Comparison of ENCODE assay signal across 19 cellular contexts in the genomic region with DNA sequence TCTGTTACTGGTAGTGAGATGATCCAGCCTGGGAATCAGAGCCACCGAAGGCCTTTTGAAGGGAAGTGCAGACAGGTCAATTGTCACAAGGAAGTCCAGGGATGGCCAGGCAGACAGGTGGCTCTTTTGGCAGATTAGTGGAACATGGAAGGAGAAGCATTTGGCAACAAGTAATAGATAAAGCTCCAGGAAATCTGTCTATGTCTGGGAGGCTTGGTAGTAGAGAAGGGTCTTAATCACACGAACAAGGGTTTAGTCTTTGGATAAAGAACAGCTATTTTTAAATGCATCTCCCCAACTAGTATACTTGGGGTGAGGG.
"Had no signal": no experiment of that assay in that cellular context is flagged by ENCODE, and none has a peak within 500 bp of the region (broad histone marks: within the 10 kb centered on the region; RNA-seq: fewer than 3 reads in every experiment).

No MANE protein-coding gene starts in this region.

- H3K36me3 ChIP-seq: colonic mucosa, ovary, right atrium auricular region, sigmoid colon, tibial nerve had no signal

- H3K4me2 ChIP-seq: hepatocyte had no signal

- H3K4me3 Mint-ChIP-seq: endodermal cell; naive thymus-derived CD4-positive, alpha-beta T cell; stimulated activated naive B cell treated with anti-CD40 and anti-IgM and Interleukin-4, amounts not matched to agents 10 μg/mL and 1 μg/mL and 100 μg/mL, for 72 hours; stimulated activated naive CD8-positive, alpha-beta T cell treated with anti-CD3 and anti-CD28 coated beads, Interleukin-15, amount 100 ng/mL, for 72 hours had no signal

- H3K27ac Mint-ChIP-seq: endodermal cell; naive thymus-derived CD4-positive, alpha-beta T cell; stimulated activated naive B cell treated with anti-CD40 and anti-IgM and Interleukin-4, amounts not matched to agents 10 μg/mL and 1 μg/mL and 100 μg/mL, for 72 hours; stimulated activated naive CD8-positive, alpha-beta T cell treated with anti-CD3 and anti-CD28 coated beads, Interleukin-15, amount 100 ng/mL, for 72 hours had no signal

- H3K27me3 Mint-ChIP-seq: naive thymus-derived CD4-positive, alpha-beta T cell; stimulated activated naive B cell treated with anti-CD40 and anti-IgM and Interleukin-4, amounts not matched to agents 10 μg/mL and 1 μg/mL and 100 μg/mL, for 72 hours; stimulated activated naive CD8-positive, alpha-beta T cell treated with anti-CD3 and anti-CD28 coated beads, Interleukin-15, amount 100 ng/mL, for 72 hours had no signal

- DNase-seq: colonic mucosa; effector CD4-positive, alpha-beta T cell; endodermal cell; kidney; left cardiac atrium; left ventricle myocardium superior; naive thymus-derived CD4-positive, alpha-beta T cell; ovary; sigmoid colon; stimulated activated CD4-positive, alpha-beta T cell treated with anti-CD3 and anti-CD28 coated beads, Interleukin-2, amount 100 ng/mL, for 24 hours; stimulated activated CD4-positive, alpha-beta T cell treated with anti-CD3 and anti-CD28 coated beads, Interleukin-4, amount 100 ng/mL, for 4 hours; stimulated activated naive B cell treated with anti-CD40 and anti-IgM and Interleukin-4, amounts not matched to agents 10 μg/mL and 1 μg/mL and 100 μg/mL, for 72 hours; stimulated activated naive CD8-positive, alpha-beta T cell treated with anti-CD3 and anti-CD28 coated beads, Interleukin-15, amount 100 ng/mL, for 72 hours; testis had no signal

- ATAC-seq: foreskin keratinocyte; left cardiac atrium; naive thymus-derived CD4-positive, alpha-beta T cell; stimulated activated naive CD8-positive, alpha-beta T cell treated with anti-CD3 and anti-CD28 coated beads, Interleukin-15, amount 100 ng/mL, for 72 hours had no signal

- H3K9me3 ChIP-seq: colonic mucosa, ovary, right atrium auricular region, sigmoid colon, testis, tibial nerve had no signal

- H3K9me3 Mint-ChIP-seq: endodermal cell; stimulated activated naive B cell treated with anti-CD40 and anti-IgM and Interleukin-4, amounts not matched to agents 10 μg/mL and 1 μg/mL and 100 μg/mL, for 72 hours; stimulated activated naive CD8-positive, alpha-beta T cell treated with anti-CD3 and anti-CD28 coated beads, Interleukin-15, amount 100 ng/mL, for 72 hours had no signal

- H3K4me1 ChIP-seq: colonic mucosa, foreskin keratinocyte, right atrium auricular region, sigmoid colon, testis, tibial nerve had no signal

- H2AFZ ChIP-seq: hepatocyte had no signal

- H3K79me2 ChIP-seq: hepatocyte had no signal

- H3K27me3 ChIP-seq: colonic mucosa, hepatocyte, ovary, right atrium auricular region, sigmoid colon, testis, tibial nerve had no signal

- H3K4me1 Mint-ChIP-seq: endodermal cell; naive thymus-derived CD4-positive, alpha-beta T cell; stimulated activated naive B cell treated with anti-CD40 and anti-IgM and Interleukin-4, amounts not matched to agents 10 μg/mL and 1 μg/mL and 100 μg/mL, for 72 hours; stimulated activated naive CD8-positive, alpha-beta T cell treated with anti-CD3 and anti-CD28 coated beads, Interleukin-15, amount 100 ng/mL, for 72 hours had no signal

- H3K4me3 ChIP-seq: colonic mucosa, hepatocyte, ovary, right atrium auricular region, sigmoid colon, skin epidermis, testis, tibial nerve had no signal

- H3K27ac ChIP-seq: colonic mucosa, foreskin keratinocyte, hepatocyte, ovary, right atrium auricular region, sigmoid colon, skin epidermis, testis, tibial nerve had no signal

- H3K36me3 Mint-ChIP-seq: naive thymus-derived CD4-positive, alpha-beta T cell; stimulated activated naive B cell treated with anti-CD40 and anti-IgM and Interleukin-4, amounts not matched to agents 10 μg/mL and 1 μg/mL and 100 μg/mL, for 72 hours had no signal
